ENCODE assay signal across 33 cellular contexts in the genomic region with DNA sequence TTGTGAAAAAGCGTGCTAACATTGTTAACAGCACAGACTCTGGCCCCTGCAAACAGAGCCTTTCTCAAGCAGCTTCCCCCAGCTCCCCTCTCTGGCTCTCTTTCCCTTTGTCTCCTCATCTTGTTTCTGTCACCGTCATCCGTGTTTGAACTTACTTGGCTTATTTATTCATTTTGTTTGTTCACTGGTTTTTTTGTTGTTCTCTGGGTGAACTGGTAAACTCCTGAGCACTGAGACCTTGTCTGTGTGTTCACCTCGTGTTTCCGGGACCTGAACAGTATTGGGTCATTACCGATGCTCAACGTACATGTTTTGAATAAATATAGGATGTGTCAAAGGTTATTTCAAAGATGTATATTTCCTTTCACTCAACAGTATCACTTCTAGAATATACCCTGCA.
"Had no signal": no experiment of that assay in that cellular context is flagged by ENCODE, and none has a peak within 500 bp of the region (broad histone marks: within the 10 kb centered on the region; RNA-seq: fewer than 3 reads in every experiment).

No MANE protein-coding gene starts in this region.

- FAIRE-seq: astrocyte, bronchial epithelial cell had no signal

- H3K27ac ChIP-seq: adrenal gland, ascending aorta, body of pancreas, brain microvascular endothelial cell, breast epithelium, cardiac muscle cell had no signal

- H3K4me3 ChIP-seq: adrenal gland, ascending aorta, body of pancreas, breast epithelium, cardiac muscle cell had no signal

- DNase-seq: activated effector memory CD4-positive, alpha-beta T cell treated with anti-CD3 and anti-CD28 coated beads, Interleukin-2, amount 50 U/mL, for 16 hours; activated effector memory CD4-positive, alpha-beta T cell treated with Interleukin-2 at 50 U/mL for 16 hours; activated gamma-delta T cell; activated gamma-delta T cell treated with Interleukin-2 at 50 U/mL for 16 hours; activated naive CD4-positive, alpha-beta T cell; activated naive CD4-positive, alpha-beta T cell treated with anti-CD3 and anti-CD28 coated beads for 36 hours; activated naive CD4-positive, alpha-beta T cell treated with anti-CD3 and anti-CD28 coated beads, Interleukin-2, amount 10 ng/mL, durations not matched to agents 7 days and 5 days; activated naive CD4-positive, alpha-beta T cell treated with anti-CD3 and anti-CD28 coated beads, Interleukin-2, amount 50 U/mL, for 16 hours; activated naive CD4-positive, alpha-beta T cell treated with Interleukin-2 at 50 U/mL for 16 hours; activated naive CD8-positive, alpha-beta T cell treated with anti-CD3 and anti-CD28 coated beads for 36 hours; activated naive CD8-positive, alpha-beta T cell treated with anti-CD3 and anti-CD28 coated beads, Interleukin-2, amount 10 ng/mL, durations not matched to agents 7 days and 5 days; activated naive CD8-positive, alpha-beta T cell treated with anti-CD3 and anti-CD28 coated beads, Interleukin-2, amount 50 U/mL, for 24 hours; activated T-cell treated with anti-CD3 and anti-CD28 coated beads, Interleukin-2, amount 50 U/mL, for 24 hours; activated T-cell treated with anti-CD3 and anti-CD28 coated beads, Interleukin-2, amount 50 U/mL, for 4 hours; activated T-cell treated with anti-CD3 and anti-CD28 coated beads, Interleukin-2, amount 50 U/mL, for 48 hours; activated T-cell treated with anti-CD3 and anti-CD28 coated beads, Interleukin-2, amount 50 U/mL, for 72 hours; adrenal gland; amniotic stem cell; amygdala; anterior cingulate cortex; aorta; body of pancreas; brain microvascular endothelial cell; caudate nucleus; central memory CD4-positive, alpha-beta T cell; cerebellar nuclear complex had no signal

- H3K9me3 ChIP-seq: adrenal gland had no signal

- H3K4me1 ChIP-seq: adrenal gland, ascending aorta, body of pancreas, breast epithelium had no signal

- H3K36me3 ChIP-seq: adrenal gland, ascending aorta, brain microvascular endothelial cell, breast epithelium, cardiac muscle cell had no signal

- H3K27me3 ChIP-seq: adrenal gland, ascending aorta, body of pancreas, brain microvascular endothelial cell, breast epithelium, cardiac muscle cell had no signal

- ATAC-seq: activated naive CD4-positive, alpha-beta T cell treated with anti-CD3 and anti-CD28 coated beads, Interleukin-2, amount 50 U/mL, for 72 hours; activated naive CD8-positive, alpha-beta T cell treated with anti-CD3 and anti-CD28 coated beads, Interleukin-2, amount 50 U/mL, for 24 hours; activated T-cell treated with anti-CD3 and anti-CD28 coated beads, Interleukin-2, amount 50 U/mL, for 4 hours; activated T-cell treated with anti-CD3 and anti-CD28 coated beads, Interleukin-2, amount 50 U/mL, for 72 hours; activated T-helper 17 cell treated with anti-CD3 and anti-CD28 coated beads, Interleukin-2, amount 50 U/mL, for 72 hours; body of pancreas had no signal
